In the genomic region with DNA sequence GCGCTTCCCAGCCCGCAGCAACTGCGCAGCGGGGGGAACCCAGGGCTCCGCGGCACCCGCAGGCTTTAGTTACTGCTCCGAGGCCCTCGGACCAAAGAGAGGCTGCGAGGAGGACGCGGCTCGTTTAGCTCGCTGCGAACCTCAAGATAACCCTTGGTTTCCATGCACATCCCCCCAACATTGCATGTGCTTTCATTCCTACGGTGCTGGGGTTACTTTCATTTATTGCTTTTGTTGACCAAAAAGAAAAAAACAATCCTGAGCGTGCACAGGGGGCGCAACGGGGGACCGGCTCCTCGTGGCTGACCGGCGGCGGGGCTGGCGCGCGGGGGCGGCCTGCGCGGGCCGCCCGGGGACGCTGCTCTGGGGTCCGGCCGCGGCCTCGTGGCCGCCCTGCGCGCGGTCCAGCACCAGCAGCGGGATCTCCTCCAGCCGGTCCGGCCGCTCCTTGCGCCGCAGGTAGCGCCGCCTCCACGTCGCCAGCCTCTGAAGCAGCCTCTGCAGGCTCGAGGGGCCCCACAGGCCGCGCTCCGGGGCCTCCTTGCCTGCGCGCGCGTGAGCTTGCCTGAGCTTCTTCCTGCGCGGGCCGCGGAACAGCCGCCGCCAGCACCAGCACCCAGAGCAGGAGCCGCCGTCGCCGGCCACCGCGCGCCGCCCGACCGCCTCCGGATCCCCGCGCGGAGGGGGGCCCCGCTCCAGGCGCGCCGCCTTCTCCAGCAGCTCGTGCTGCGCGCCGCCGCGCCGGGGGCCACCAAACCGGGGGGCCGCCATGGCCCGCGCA, we compare ENCODE assay signal across 8 cellular contexts.
DNase-seq lines count a peak whose midpoint lies in the region; ATAC-seq and TF ChIP-seq lines count a peak whose summit lies in the region.

No MANE protein-coding gene starts in this region.

- H3K9me3 Mint-ChIP-seq in natural killer cell treated with Interleukin-12 subunit alpha and Interleukin-12 subunit beta and Interleukin-15 and Interleukin-18, amount 100 ng/mL, for 72 hours = no peaks in the 10 kb centered on the region

- H3K27me3 Mint-ChIP-seq in natural killer cell treated with Interleukin-12 subunit alpha and Interleukin-12 subunit beta and Interleukin-15 and Interleukin-18, amount 100 ng/mL, for 72 hours = peaks cover 6 to 12% of the 10 kb centered on the region in 2 donors

- DNase-seq in GM03348 (ENCODE audit: low spot score) = peak; percentile 73
- DNase-seq in M059J (ENCODE audit: low read depth) = peak; percentile 44
- DNase-seq in activated T-helper 1 cell treated with Interleukin-2 at 50 U/mL for 16 hours (ENCODE audit: low read depth) = peak; percentile 5
- DNase-seq in foreskin melanocyte = peak; percentile 13
- peak; percentile 63 for DNase-seq in natural killer cell treated with Interleukin-12 subunit alpha and Interleukin-12 subunit beta and Interleukin-15 and Interleukin-18, amount 100 ng/mL, for 72 hours (ENCODE audit: low spot score)
- DNase-seq in uterus = peak; percentile 24 to 43
- no peak for DNase-seq in SJCRH30
- no peak for DNase-seq in NCI-H524 treated with DMSO at 0.1 percent for 48 hours (lab: John Stamatoyannopoulos, UW)

- peak overlapping the region; percentile 76 to 78 for H3K27ac ChIP-seq in uterus
- no peak overlapping the region for H3K27ac ChIP-seq in SJCRH30

- H3K36me3 Mint-ChIP-seq in natural killer cell treated with Interleukin-12 subunit alpha and Interleukin-12 subunit beta and Interleukin-15 and Interleukin-18, amount 100 ng/mL, for 72 hours = no peaks in the 10 kb centered on the region

- no peaks in the 10 kb centered on the region for H3K36me3 ChIP-seq in uterus
- H3K36me3 ChIP-seq in SJCRH30 = no peaks in the 10 kb centered on the region

- H3K4me3 ChIP-seq in uterus = peak overlapping the region; percentile 34 to 84
- no peak overlapping the region for H3K4me3 ChIP-seq in SJCRH30

- H3K4me1 ChIP-seq in uterus (no peaks in the 10 kb centered on the region), SJCRH30 (no peaks in the 10 kb centered on the region)

- ATAC-seq in natural killer cell treated with Interleukin-12 subunit alpha and Interleukin-12 subunit beta and Interleukin-15 and Interleukin-18, amount 100 ng/mL, for 72 hours = peak; percentile 74 to 80

- H3K4me1 Mint-ChIP-seq in natural killer cell treated with Interleukin-12 subunit alpha and Interleukin-12 subunit beta and Interleukin-15 and Interleukin-18, amount 100 ng/mL, for 72 hours (ENCODE audit: low read depth in 2 of 2) = peaks cover 5 to 12% of the 10 kb centered on the region in 2 donors

- H3K9me3 ChIP-seq in uterus (no peaks in the 10 kb centered on the region), SJCRH30 (replicated peaks) (no peaks in the 10 kb centered on the region)

- H3K27me3 ChIP-seq in uterus (no peaks in the 10 kb centered on the region), SJCRH30 (no peaks in the 10 kb centered on the region)

- no peak overlapping the region for H3K27ac Mint-ChIP-seq in natural killer cell treated with Interleukin-12 subunit alpha and Interleukin-12 subunit beta and Interleukin-15 and Interleukin-18, amount 100 ng/mL, for 72 hours

- intact Hi-C loops in uterus (cut with DNase I; ENCODE audit: low total_unique reads) = no loop called here

- peak in 1 of 4 experiments; percentile 5 for TF ChIP-seq CTCF in uterus (IDR thresholded peaks at IDR 0.05)

- no peak for TF ChIP-seq POLR2A in uterus (IDR thresholded peaks at IDR 0.05)

- peak overlapping the region; percentile 81 for H3K4me3 Mint-ChIP-seq in natural killer cell treated with Interleukin-12 subunit alpha and Interleukin-12 subunit beta and Interleukin-15 and Interleukin-18, amount 100 ng/mL, for 72 hours

Comparison
In these comparisons a context has a peak if more than half of its experiments do, and no peak if none do; other contexts are left out.
1. DNase-seq: peak in GM03348 (single experiment), M059J (single experiment), activated T-helper 1 cell treated with Interleukin-2 at 50 U/mL for 16 hours (single experiment), foreskin melanocyte (single experiment), natural killer cell treated with Interleukin-12 subunit alpha and Interleukin-12 subunit beta and Interleukin-15 and Interleukin-18, amount 100 ng/mL, for 72 hours (single experiment) and uterus (2 of 2); none in SJCRH30 (0 of 2) and NCI-H524 treated with DMSO at 0.1 percent for 48 hours (single experiment).